Comparison of ENCODE assay signal across 20 cellular contexts in the genomic region with DNA sequence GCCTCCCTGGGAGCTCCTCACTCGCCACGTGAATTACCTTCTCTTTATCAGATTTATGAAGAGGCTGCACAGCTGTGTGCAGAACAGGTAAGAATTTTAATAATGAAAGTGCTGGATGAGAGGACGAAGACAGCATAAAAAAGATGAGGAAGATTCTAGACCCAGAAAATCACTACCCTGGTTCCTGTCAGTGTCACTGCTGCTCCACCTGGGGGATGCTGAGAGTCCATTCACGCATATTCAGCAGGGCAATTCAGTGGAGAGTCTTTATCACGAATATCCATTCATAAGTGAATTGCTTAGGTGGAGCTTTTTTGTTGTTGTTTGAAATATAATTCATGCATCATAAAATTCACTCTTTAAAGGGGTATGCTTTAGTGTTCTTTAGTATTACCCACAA. TPM values are rescaled to one million over a fixed set of nuclear protein-coding genes. Genes with fewer than 3 reads are reported as not detected.
DNase-seq lines count a peak whose midpoint lies in the region; ATAC-seq and TF ChIP-seq lines count a peak whose summit lies in the region.
"Had no signal": no experiment of that assay in that cellular context is flagged by ENCODE, and none has a peak within 500 bp of the region (broad histone marks: within the 10 kb centered on the region; RNA-seq: fewer than 3 reads in every experiment).

No MANE protein-coding gene starts in this region.

- no peak overlapping the region for H3K27ac Mint-ChIP-seq in endodermal cell
- H3K27ac Mint-ChIP-seq in activated naive CD4-positive, alpha-beta T cell treated with anti-CD3 and anti-CD28 coated beads, Interleukin-2, amount 10 ng/mL, durations not matched to agents 7 days and 5 days: no peak overlapping the region

- H3K27ac ChIP-seq in endodermal cell (ENCODE audit: low read depth, low read length): no peak overlapping the region
- peak overlapping the region; percentile 61 for H3K27ac ChIP-seq in right cardiac atrium (ENCODE audit: low read length)
- H3K27ac ChIP-seq: GM23248, HL-60, PC-9 had no signal

- no peaks in the 10 kb centered on the region for H3K36me3 ChIP-seq in endodermal cell (ENCODE audit: control insufficient read depth, insufficient read depth, low read length)

- H3K9me3 Mint-ChIP-seq in endodermal cell: peaks cover 9% of the 10 kb centered on the region
- H3K9me3 Mint-ChIP-seq in activated naive CD4-positive, alpha-beta T cell treated with anti-CD3 and anti-CD28 coated beads, Interleukin-2, amount 10 ng/mL, durations not matched to agents 7 days and 5 days: peaks cover 6% of the 10 kb centered on the region

- no peaks in the 10 kb centered on the region for H3K27me3 Mint-ChIP-seq in endodermal cell (ENCODE audit: insufficient read depth)
- H3K27me3 Mint-ChIP-seq in activated naive CD4-positive, alpha-beta T cell treated with anti-CD3 and anti-CD28 coated beads, Interleukin-2, amount 10 ng/mL, durations not matched to agents 7 days and 5 days: no peaks in the 10 kb centered on the region

- DNase-seq in Right ventricle myocardium inferior (ENCODE audit: missing footprints) (no peak), cardiac septum (ENCODE audit: low spot score) (no peak), endodermal cell (no peak), right cardiac atrium (no peak), 8988T (no peak), iPS-NIHi11 (ENCODE audit: low spot score) (no peak)
- no peak for DNase-seq in activated naive CD4-positive, alpha-beta T cell treated with anti-CD3 and anti-CD28 coated beads, Interleukin-2, amount 10 ng/mL, durations not matched to agents 7 days and 5 days
- DNase-seq: Caco-2; DMS53; GM23248; KBM-7; NCI-H1436 treated with DMSO at 0.1 percent for 48 hours; NCI-H2081; NCI-H526; NK-92 treated with Interleukin-12 subunit alpha and Interleukin-12 subunit beta, amount 100 ng/mL, for 24 hours; PC-9 had no signal

- H3K9ac ChIP-seq in endodermal cell (ENCODE audit: extremely low read depth, low read length, poor library complexity, severe bottlenecking): no peak overlapping the region
- H3K9ac ChIP-seq: GM23248 had no signal

- H3K4me1 ChIP-seq in endodermal cell (ENCODE audit: control insufficient read depth, insufficient read depth, low read length) (no peaks in the 10 kb centered on the region), right cardiac atrium (ENCODE audit: control insufficient read depth, insufficient read depth, low read length) (no peaks in the 10 kb centered on the region)
- H3K4me1 ChIP-seq: Caco-2 had no signal

- peak; percentile 26 for TF ChIP-seq CTCF in endodermal cell (conservative IDR thresholded peaks at IDR 0.05)

- peaks cover 7% of the 10 kb centered on the region for H3K9me3 ChIP-seq in endodermal cell (ENCODE audit: control insufficient read depth, low read length)
- no peaks in the 10 kb centered on the region for H3K9me3 ChIP-seq in right cardiac atrium (ENCODE audit: control insufficient read depth, low read length)

- no peaks in the 10 kb centered on the region for H3K27me3 ChIP-seq in endodermal cell (ENCODE audit: control insufficient read depth, insufficient read depth, low read length, poor library complexity, severe bottlenecking)
- no peaks in the 10 kb centered on the region for H3K27me3 ChIP-seq in right cardiac atrium (ENCODE audit: control insufficient read depth, insufficient read depth)

- WGBS in endodermal cell (ENCODE audit: insufficient coverage in 1 of 2, insufficient read length in 1 of 2), 2 experiments: 90 to 100% methylated on average over 1 to 5 of the region's 5 CpGs
- 70% methylated on average over 5 of the region's 5 CpGs for WGBS in right cardiac atrium

- CTCF ChIA-PET in activated naive CD4-positive, alpha-beta T cell treated with anti-CD3 and anti-CD28 coated beads, Interleukin-2, amount 10 ng/mL, durations not matched to agents 7 days and 5 days (lab: Charles Lee): no interaction called here

- no peak overlapping the region for H3K4me3 Mint-ChIP-seq in endodermal cell
- H3K4me3 Mint-ChIP-seq in activated naive CD4-positive, alpha-beta T cell treated with anti-CD3 and anti-CD28 coated beads, Interleukin-2, amount 10 ng/mL, durations not matched to agents 7 days and 5 days: no peak overlapping the region
- H3K4me3 Mint-ChIP-seq: CD14-positive monocyte had no signal

- H3K36me3 Mint-ChIP-seq in endodermal cell (ENCODE audit: low read depth): peaks cover 3% of the 10 kb centered on the region
- peaks cover 1% of the 10 kb centered on the region for H3K36me3 Mint-ChIP-seq in activated naive CD4-positive, alpha-beta T cell treated with anti-CD3 and anti-CD28 coated beads, Interleukin-2, amount 10 ng/mL, durations not matched to agents 7 days and 5 days

- intact Hi-C loops in Right ventricle myocardium inferior (cut with DNase I): no loop called here
- intact Hi-C loops in cardiac septum (cut with DNase I): no loop called here
- intact Hi-C loops in right cardiac atrium (cut with DNase I): no loop called here

- H3K4me1 Mint-ChIP-seq in endodermal cell: peaks cover 9% of the 10 kb centered on the region
- H3K4me1 Mint-ChIP-seq in activated naive CD4-positive, alpha-beta T cell treated with anti-CD3 and anti-CD28 coated beads, Interleukin-2, amount 10 ng/mL, durations not matched to agents 7 days and 5 days: no peaks in the 10 kb centered on the region

- H3K4me3 ChIP-seq in endodermal cell (ENCODE audit: low read length): no peak overlapping the region
- no peak overlapping the region for H3K4me3 ChIP-seq in right cardiac atrium (ENCODE audit: low read length)
- H3K4me3 ChIP-seq: GM12878, GM23248, PC-9 had no signal

- ATAC-seq in Right ventricle myocardium inferior (peak; percentile 73), right cardiac atrium (peak; percentile 47 to 62), HG02759 (IDR thresholded peaks at IDR 0.05; ENCODE audit: unreplicated experiment) (no peak)
- ATAC-seq: GM12878 had no signal

RNA-seq across cellular contexts. Expression of gene MRPL33, which starts 52.0 kb away (rescaled TPM):
- total RNA-seq in Right ventricle myocardium inferior (360 TPM), cardiac septum (258 TPM), endodermal cell (10 to 100 TPM; 69.5 to 80.6 TPM), right cardiac atrium (100 to 1,000 TPM; 242 to 308 (median 274) TPM)
- 111 TPM for polyA plus RNA-seq in endodermal cell (2013, experiment 1 of 2)
- 118 TPM for polyA plus RNA-seq in endodermal cell (2013, experiment 2 of 2)
- 596 TPM for polyA plus RNA-seq in right cardiac atrium
